In the genomic region with DNA sequence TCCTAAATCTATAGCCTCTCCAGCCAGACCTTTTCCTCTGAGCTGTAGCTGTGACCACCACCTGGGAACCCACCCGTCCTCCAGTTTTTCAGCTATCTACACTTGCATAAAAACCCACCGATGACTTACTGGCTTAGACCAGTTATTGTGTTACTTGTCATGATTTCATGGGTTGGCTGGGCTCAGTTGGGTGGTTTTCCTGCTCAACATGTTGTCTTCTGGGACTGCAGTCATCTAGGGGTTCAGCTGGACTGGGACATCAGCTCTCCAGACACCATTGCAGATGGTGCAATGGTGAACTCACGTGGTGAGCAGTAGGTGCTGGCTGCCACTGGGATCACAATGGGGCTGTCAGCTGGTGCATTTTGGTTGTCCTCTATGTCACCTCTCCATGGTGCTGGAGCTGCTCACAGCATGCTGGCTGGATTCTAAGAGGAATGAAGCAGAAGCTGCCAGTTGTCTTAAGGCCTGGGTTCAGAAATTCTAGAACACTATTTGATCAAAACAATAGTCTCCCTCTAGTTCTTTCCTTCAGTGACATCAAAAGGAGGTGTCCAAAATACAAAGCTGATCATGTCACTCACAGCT, we compare ENCODE assay signal across 21 cellular contexts. TPM values are rescaled to one million over a fixed set of nuclear protein-coding genes. Genes with fewer than 3 reads are reported as not detected.
DNase-seq lines count a peak whose midpoint lies in the region; ATAC-seq, FAIRE-seq and TF ChIP-seq lines count a peak whose summit lies in the region.
"Had no signal": no experiment of that assay in that cellular context is flagged by ENCODE, and none has a peak within 500 bp of the region (broad histone marks: within the 10 kb centered on the region; RNA-seq: fewer than 3 reads in every experiment).

No MANE protein-coding gene starts in this region.

- H3K27me3 Mint-ChIP-seq in GM23338 (ENCODE audit: insufficient read depth, low read depth, poor library complexity) (peaks cover 21% of the 10 kb centered on the region), brain (peaks cover 72% of the 10 kb centered on the region), neural crest cell (ENCODE audit: low read depth) (peaks cover 92% of the 10 kb centered on the region), progenitor cell of endocrine pancreas (peaks cover 40% of the 10 kb centered on the region)

- H3K79me2 ChIP-seq in GM23338 (replicated peaks; ENCODE audit: insufficient read depth), result no peaks in the 10 kb centered on the region; the same call in 1 of the 2 replicates

- H2AFZ ChIP-seq in GM23338, result no peak overlapping the region

- no peak overlapping the region for H3K4me2 ChIP-seq in A549
- H3K4me2 ChIP-seq in GM23338, result no peak overlapping the region
- H3K4me2 ChIP-seq: BLaER1 had no signal

- POLR2A ChIA-PET in A549 (lab: Yijun Ruan, JAX), result interaction anchor here (1.1 kb wide), 1 partner anchor 141 kb away, joined by 3 read pairs; no protein-coding TSS in a partner anchor

- H3K4me3 Mint-ChIP-seq in GM23338, result no peak overlapping the region
- peak overlapping the region in 3 of 5 experiments; percentile 74 to 87 (median 76) for H3K4me3 Mint-ChIP-seq in brain
- H3K4me3 Mint-ChIP-seq in neural crest cell, result peak overlapping the region; percentile 50
- H3K4me3 Mint-ChIP-seq in progenitor cell of endocrine pancreas (ENCODE audit: low read depth), result no peak overlapping the region
- H3K4me3 Mint-ChIP-seq: CD4-positive, alpha-beta memory T cell had no signal

- peaks cover 12% of the 10 kb centered on the region for H3K4me1 ChIP-seq in A549
- peaks cover 5% of the 10 kb centered on the region; the same call in 1 of the 2 replicates for H3K4me1 ChIP-seq in GM23338 (ENCODE audit: insufficient read depth)
- H3K4me1 ChIP-seq: HAP-1 had no signal

- H3K27me3 ChIP-seq in GM23338 (ENCODE audit: insufficient read depth), result peaks cover 20% of the 10 kb centered on the region

- H3K9me2 ChIP-seq in GM23338 (ENCODE audit: insufficient read depth), result no peaks in the 10 kb centered on the region

- H3K9me3 ChIP-seq in A549, result peaks cover 19% of the 10 kb centered on the region
- H3K9me3 ChIP-seq: HAP-1 had no signal

- H4K20me1 ChIP-seq in GM23338 (replicated peaks; ENCODE audit: insufficient read depth), result no peaks in the 10 kb centered on the region
- H4K20me1 ChIP-seq: BLaER1 had no signal

- FAIRE-seq in A549 (lab: Jason Lieb, UNC), result no peak
- FAIRE-seq: A204.1, GM12892, GM18507 had no signal

- CTCF ChIA-PET in A549 (lab: Yijun Ruan, JAX), result interaction anchor here (0.9 to 4.3 kb wide), 15 partner anchors 19 to 360 kb away, joined by 3 to 60 read pairs (median 5); no protein-coding TSS in a partner anchor

- TF ChIP-seq CTCF in A549 (IDR thresholded peaks at IDR 0.05) (no peak), GM23338 (conservative IDR thresholded peaks at IDR 0.05; ENCODE audit: low read depth in 2 of 2) (no peak), brain (conservative IDR thresholded peaks at IDR 0.05) (no peak), neural crest cell (conservative IDR thresholded peaks at IDR 0.05) (no peak), progenitor cell of endocrine pancreas (IDR thresholded peaks at IDR 0.05; ENCODE audit: unreplicated experiment) (no peak)

- no peak for TF ChIP-seq EP300 in A549 (IDR thresholded peaks at IDR 0.05)

- no peak for DNase-seq in A549 (ENCODE audit: low read depth in 1 of 2, low spot score in 1 of 2)
- no peak for DNase-seq in GM23338 (ENCODE audit: low spot score)
- no peak for DNase-seq in neural crest cell (ENCODE audit: low read depth, low spot score)
- no peak for DNase-seq in NCI-H1417 (lab: John Stamatoyannopoulos, UW)
- no peak for DNase-seq in progenitor cell of endocrine pancreas (ENCODE audit: low spot score, unreplicated experiment)
- no peak for DNase-seq in NCI-H82 (lab: John Stamatoyannopoulos, UW)
- DNase-seq: CD4-positive, alpha-beta memory T cell; DMS153; DMS79; GDM1; IMR-90; KBM-7 had no signal

- H3K27ac ChIP-seq in A549 (no peak overlapping the region), GM23338 (ENCODE audit: low read depth) (no peak overlapping the region)
- H3K27ac ChIP-seq: BLaER1, HL-60 had no signal

- ATAC-seq in A549 (no peak), GM23338 (no peak), GM21528 (IDR thresholded peaks at IDR 0.05; ENCODE audit: low FRiP score, unreplicated experiment) (no peak)

- TF ChIP-seq RAD21 in A549 (conservative IDR thresholded peaks at IDR 0.05 in 1 of 2, IDR thresholded peaks at IDR 0.05 in 1 of 2), result no peak

- H3K27ac Mint-ChIP-seq in GM23338, result no peak overlapping the region
- H3K27ac Mint-ChIP-seq in brain, result peak overlapping the region in 2 of 5 experiments; percentile 79 to 94
- H3K27ac Mint-ChIP-seq in neural crest cell (ENCODE audit: unreplicated experiment), result no peak overlapping the region
- H3K27ac Mint-ChIP-seq in progenitor cell of endocrine pancreas, result no peak overlapping the region
- H3K27ac Mint-ChIP-seq: CD14-positive monocyte; CD4-positive, alpha-beta memory T cell had no signal

- no peak overlapping the region for H3K4me3 ChIP-seq in A549
- no peak overlapping the region for H3K4me3 ChIP-seq in GM23338
- H3K4me3 ChIP-seq: BLaER1, HAP-1 had no signal

- H3K36me3 Mint-ChIP-seq in GM23338 (ENCODE audit: low read depth) (no peaks in the 10 kb centered on the region), brain (no peaks in the 10 kb centered on the region), neural crest cell (ENCODE audit: low read depth) (no peaks in the 10 kb centered on the region), progenitor cell of endocrine pancreas (ENCODE audit: insufficient read depth) (no peaks in the 10 kb centered on the region)
- H3K36me3 Mint-ChIP-seq: CD14-positive monocyte; CD4-positive, alpha-beta memory T cell had no signal

- TF ChIP-seq POLR2A in A549 (IDR thresholded peaks at IDR 0.05; ENCODE audit: low read length), result no peak

- no peaks in the 10 kb centered on the region for H3K36me3 ChIP-seq in GM23338 (ENCODE audit: insufficient read depth)
- H3K36me3 ChIP-seq: BLaER1, HAP-1 had no signal

- no peaks in the 10 kb centered on the region for H3K9me3 Mint-ChIP-seq in GM23338
- peaks cover 3 to 14% (median 8%) of the 10 kb centered on the region in 5 experiments for H3K9me3 Mint-ChIP-seq in brain
- no peaks in the 10 kb centered on the region for H3K9me3 Mint-ChIP-seq in neural crest cell
- no peaks in the 10 kb centered on the region for H3K9me3 Mint-ChIP-seq in progenitor cell of endocrine pancreas (ENCODE audit: low read depth)

- H3F3A ChIP-seq in GM23338 (replicated peaks; ENCODE audit: low read depth), result no peaks in the 10 kb centered on the region

- 54% methylated on average over 3 of the region's 3 CpGs for WGBS in A549 (ENCODE audit: missing lambda C conversion rate)

- H3K4me1 Mint-ChIP-seq in GM23338 (peaks cover 13% of the 10 kb centered on the region), brain (peaks cover 55% of the 10 kb centered on the region), neural crest cell (peaks cover 5% of the 10 kb centered on the region), progenitor cell of endocrine pancreas (ENCODE audit: low read depth) (peaks cover 13% of the 10 kb centered on the region)
- H3K4me1 Mint-ChIP-seq: CD14-positive monocyte; CD4-positive, alpha-beta memory T cell had no signal

TF ChIP-seq in GM23338, 12 proteins besides CTCF, POLR2A, EP300 and RAD21:
- no peak for TF ChIP-seq CREB1 (CRISPR knock-in tag; IDR thresholded peaks at IDR 0.05; ENCODE audit: low read depth)
- peak; percentile 75 for TF ChIP-seq ZNF331 (CRISPR knock-in tag; IDR thresholded peaks at IDR 0.05; ENCODE audit: low read depth)

RNA-seq across cellular contexts. Expression of a gene that starts 1.3 kb away (rescaled TPM):
- polyA plus RNA-seq in A549 (2011; rRNA removed) (8.1 and 10.7 TPM in 2 replicates), A549 (2017; fragmentation: RNase III; extraction: RNeasy Plus Mini Kit Qiagen cat#74134 plus additional on column Dnase treatment) (8.1 to 13.1 TPM (median 12.9 TPM) in 3 replicates), GM23338 (2016; fragmentation: Nextera tagmentation; extraction: Ambion mirVana) (3.4 and 3.5 TPM in 2 replicates), brain (ENCODE audit: insufficient read depth, low read depth, low replicate concordance) (82.2 TPM)
- polyA plus RNA-seq in A549 (2012; cell fraction: cytosol; rRNA removed), result 2.4 and 2.9 TPM in 2 replicates
- polyA plus RNA-seq in A549 (2012; cell fraction: nucleus; rRNA removed), result 2.9 and 3.6 TPM in 2 replicates
- polyA minus RNA-seq in A549 (2011; rRNA and poly(A)+ RNA removed), result 31.3 and 31.5 TPM in 2 replicates
- total RNA-seq in GM23338 (2014; rRNA removed; shearing (Covaris generic)), result 16.3 and 17.1 TPM in 2 replicates
- total RNA-seq in neural crest cell (1.7 TPM in 2 replicates), progenitor cell of endocrine pancreas (22.9 and 24.5 TPM in 2 replicates)
- total RNA-seq: CD4-positive, alpha-beta memory T cell; IMR-90 had no signal
- polyA plus RNA-seq: CD14-positive monocyte; CD4-positive, alpha-beta memory T cell; IMR-90 had no signal

Comparison
In these comparisons a context has a peak if more than half of its experiments do, and no peak if none do; other contexts are left out.
1. H3K4me3 Mint-ChIP-seq: peak in brain (3 of 5) and neural crest cell (single experiment); none in GM23338 (single experiment) and progenitor cell of endocrine pancreas (single experiment).